ENCODE assay signal across 32 cellular contexts in the genomic region with DNA sequence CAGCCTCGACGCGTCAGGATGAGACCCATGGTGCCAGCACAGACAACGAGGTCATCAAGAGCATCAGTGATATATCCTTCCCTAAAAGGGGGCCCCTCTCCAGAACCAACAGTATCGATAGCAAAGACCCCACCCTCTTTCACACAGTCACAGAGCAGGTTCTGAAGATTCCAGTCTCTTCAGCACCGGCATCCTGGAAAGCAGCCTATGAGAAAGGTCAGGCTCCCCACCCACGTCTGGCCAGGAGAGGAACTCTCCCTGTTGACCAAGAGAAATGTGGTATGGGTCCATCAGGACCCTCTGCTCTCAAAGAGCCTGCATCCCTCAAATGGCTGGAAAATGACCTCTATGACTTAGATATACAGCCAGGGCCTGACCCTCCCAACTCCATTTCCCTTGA. TPM values are rescaled to one million over a fixed set of nuclear protein-coding genes. Genes with fewer than 3 reads are reported as not detected.
"Had no signal": no experiment of that assay in that cellular context is flagged by ENCODE, and none has a peak within 500 bp of the region (broad histone marks: within the 10 kb centered on the region; RNA-seq: fewer than 3 reads in every experiment).

No MANE protein-coding gene starts in this region.

- H3K9me3 Mint-ChIP-seq: activated CD4-positive, alpha-beta memory T cell treated with anti-CD3 and anti-CD28 coated beads for 36 hours; activated CD4-positive, alpha-beta T cell treated with anti-CD3 and anti-CD28 coated beads, Interleukin-2, amount 10 ng/mL, durations not matched to agents 7 days and 5 days; activated naive CD4-positive, alpha-beta T cell treated with anti-CD3 and anti-CD28 coated beads, Interleukin-2, amount 10 ng/mL, durations not matched to agents 7 days and 5 days; activated naive CD8-positive, alpha-beta T cell treated with anti-CD3 and anti-CD28 coated beads, Interleukin-2, amount 50 U/mL, for 24 hours had no signal

- H3K36me3 ChIP-seq: brain microvascular endothelial cell, SJCRH30, WERI-Rb-1 had no signal

- H3K9me3 ChIP-seq: SJCRH30 had no signal

- H3K36me3 Mint-ChIP-seq: activated CD4-positive, alpha-beta memory T cell treated with anti-CD3 and anti-CD28 coated beads for 36 hours; activated CD8-positive, alpha-beta memory T cell treated with anti-CD3 and anti-CD28 coated beads, Interleukin-2, amount 10 ng/mL, durations not matched to agents 7 days and 5 days; activated naive CD4-positive, alpha-beta T cell treated with anti-CD3 and anti-CD28 coated beads, Interleukin-2, amount 10 ng/mL, durations not matched to agents 7 days and 5 days; activated naive CD8-positive, alpha-beta T cell had no signal

- H3K4me1 ChIP-seq: SJCRH30 had no signal

- H3K27ac Mint-ChIP-seq: activated CD4-positive, alpha-beta memory T cell treated with anti-CD3 and anti-CD28 coated beads for 36 hours; activated CD4-positive, alpha-beta T cell treated with anti-CD3 and anti-CD28 coated beads, Interleukin-2, amount 10 ng/mL, durations not matched to agents 7 days and 5 days; activated CD8-positive, alpha-beta memory T cell treated with anti-CD3 and anti-CD28 coated beads, Interleukin-2, amount 10 ng/mL, durations not matched to agents 7 days and 5 days; activated naive CD4-positive, alpha-beta T cell treated with anti-CD3 and anti-CD28 coated beads, Interleukin-2, amount 10 ng/mL, durations not matched to agents 7 days and 5 days; activated naive CD8-positive, alpha-beta T cell; activated naive CD8-positive, alpha-beta T cell treated with anti-CD3 and anti-CD28 coated beads, Interleukin-2, amount 50 U/mL, for 24 hours had no signal

- H3K4me3 ChIP-seq: SJCRH30, SK-N-MC had no signal

- H3K27ac ChIP-seq: brain microvascular endothelial cell, SJCRH30, SK-N-MC, WERI-Rb-1 had no signal

- H3K4me3 Mint-ChIP-seq: activated CD4-positive, alpha-beta memory T cell treated with anti-CD3 and anti-CD28 coated beads for 36 hours; activated CD4-positive, alpha-beta T cell treated with anti-CD3 and anti-CD28 coated beads, Interleukin-2, amount 10 ng/mL, durations not matched to agents 7 days and 5 days; activated CD8-positive, alpha-beta memory T cell treated with anti-CD3 and anti-CD28 coated beads, Interleukin-2, amount 10 ng/mL, durations not matched to agents 7 days and 5 days; activated naive CD4-positive, alpha-beta T cell treated with anti-CD3 and anti-CD28 coated beads, Interleukin-2, amount 10 ng/mL, durations not matched to agents 7 days and 5 days; activated naive CD8-positive, alpha-beta T cell; activated naive CD8-positive, alpha-beta T cell treated with anti-CD3 and anti-CD28 coated beads, Interleukin-2, amount 50 U/mL, for 24 hours had no signal

- DNase-seq: activated CD4-positive, alpha-beta memory T cell treated with anti-CD3 and anti-CD28 coated beads for 36 hours; activated CD4-positive, alpha-beta T cell treated with anti-CD3 and anti-CD28 coated beads, Interleukin-2, amount 10 ng/mL, durations not matched to agents 7 days and 5 days; activated CD8-positive, alpha-beta memory T cell treated with anti-CD3 and anti-CD28 coated beads for 24 hours; activated CD8-positive, alpha-beta memory T cell treated with anti-CD3 and anti-CD28 coated beads, Interleukin-2, amount 10 ng/mL, durations not matched to agents 7 days and 5 days; activated CD8-positive, alpha-beta memory T cell treated with anti-CD3 and anti-CD28 coated beads, Interleukin-2, amount 50 U/mL, for 48 hours; activated effector memory CD4-positive, alpha-beta T cell treated with Interleukin-2 at 50 U/mL for 16 hours; activated naive CD4-positive, alpha-beta T cell treated with anti-CD3 and anti-CD28 coated beads, Interleukin-2, amount 10 ng/mL, durations not matched to agents 7 days and 5 days; activated naive CD8-positive, alpha-beta T cell treated with anti-CD3 and anti-CD28 coated beads, Interleukin-2, amount 50 U/mL, for 24 hours; activated T-cell treated with anti-CD3 and anti-CD28 coated beads, Interleukin-2, amount 50 U/mL, for 48 hours; anterior cingulate cortex; brain microvascular endothelial cell; central memory CD4-positive, alpha-beta T cell; NCI-H1092 treated with DMSO at 0.1 percent for 48 hours; NCI-H1417; NCI-H187 treated with DMSO at 0.1 percent for 48 hours; NCI-H2081; NCI-H2171 treated with DMSO at 0.1 percent for 48 hours; NCI-H2227 treated with DMSO at 0.1 percent for 48 hours; NCI-H446 treated with DMSO at 0.1 percent for 48 hours; NCI-H524; NCI-H69; SHP77; SJCRH30; T-helper 1 cell; T-helper 2 cell; T-helper 9 cell; WERI-Rb-1 had no signal

- ATAC-seq: activated CD8-positive, alpha-beta memory T cell treated with anti-CD3 and anti-CD28 coated beads, Interleukin-2, amount 10 ng/mL, durations not matched to agents 7 days and 5 days; activated naive CD8-positive, alpha-beta T cell treated with anti-CD3 and anti-CD28 coated beads, Interleukin-2, amount 50 U/mL, for 24 hours; Panc1 had no signal

- H3K27me3 ChIP-seq: brain microvascular endothelial cell had no signal

RNA-seq across cellular contexts. Expression of a gene that starts 11.6 kb away (rescaled TPM):
- total RNA-seq: activated CD4-positive, alpha-beta memory T cell treated with anti-CD3 and anti-CD28 coated beads for 36 hours; activated CD4-positive, alpha-beta T cell treated with anti-CD3 and anti-CD28 coated beads, Interleukin-2, amount 10 ng/mL, durations not matched to agents 7 days and 5 days; activated CD8-positive, alpha-beta memory T cell treated with anti-CD3 and anti-CD28 coated beads, Interleukin-2, amount 10 ng/mL, durations not matched to agents 7 days and 5 days; M059J; RPMI7951; SJCRH30 had no signal
